In genomic region chr2:209526541-209526940, GRCh38 we compare ENCODE assay signal across 9 cellular contexts.
DNase-seq lines count a peak whose midpoint lies in the region; ATAC-seq and TF ChIP-seq lines count a peak whose summit lies in the region.
"Had no signal": no experiment of that assay in that cellular context is flagged by ENCODE, and none has a peak within 500 bp of the region (broad histone marks: within the 10 kb centered on the region; RNA-seq: fewer than 3 reads in every experiment).

No MANE protein-coding gene starts in this region.

- peak; percentile 45 for ATAC-seq in GM19452 (IDR thresholded peaks at IDR 0.05; ENCODE audit: unreplicated experiment)
- ATAC-seq: activated CD4-positive, CD25-positive, alpha-beta regulatory T cell treated with anti-CD3 and anti-CD28 coated beads, Interleukin-2, amount 50 U/mL, for 24 hours had no signal

- TF ChIP-seq CTCF in esophagus muscularis mucosa (IDR thresholded peaks at IDR 0.05) = no peak

- H3K9me3 ChIP-seq in esophagus muscularis mucosa (no peaks in the 10 kb centered on the region), skeletal muscle tissue (ENCODE audit: control insufficient read depth in 3 of 3, low read length in 3 of 3) (no peaks in the 10 kb centered on the region)

- intact Hi-C loops in esophagus muscularis mucosa (cut with DNase I) = no loop called here

- H3K36me3 ChIP-seq in esophagus muscularis mucosa (no peaks in the 10 kb centered on the region), skeletal muscle tissue (ENCODE audit: control insufficient read depth in 3 of 3, insufficient read depth in 3 of 3, low read length in 3 of 3) (no peaks in the 10 kb centered on the region)

- H3K27ac ChIP-seq in esophagus muscularis mucosa (replicated peaks in 1 of 4) (peak overlapping the region; percentile 22 to 40 (median 32)), skeletal muscle tissue (ENCODE audit: low read depth, low read length) (peak overlapping the region; percentile 17)

- H3K4me1 ChIP-seq in esophagus muscularis mucosa (peaks cover 0 to 10% (median 8%) of the 10 kb centered on the region in 4 donors), skeletal muscle tissue (ENCODE audit: control insufficient read depth in 3 of 3, insufficient read depth in 3 of 3, low read length in 3 of 3) (peaks cover 0 to 3% (median 0%) of the 10 kb centered on the region in 3 donors)

- 41% methylated on average over 2 of the region's 2 CpGs for WGBS in esophagus muscularis mucosa

- no peak for TF ChIP-seq POLR2A in esophagus muscularis mucosa (IDR thresholded peaks at IDR 0.05; ENCODE audit: low read depth)

- no peak for TF ChIP-seq EP300 in esophagus muscularis mucosa (IDR thresholded peaks at IDR 0.05)

- no peak overlapping the region for H3K9ac ChIP-seq in skeletal muscle tissue (ENCODE audit: low read depth in 1 of 3, low read length in 3 of 3)

- H3K27me3 ChIP-seq in esophagus muscularis mucosa = no peaks in the 10 kb centered on the region
- H3K27me3 ChIP-seq in skeletal muscle tissue (ENCODE audit: control insufficient read depth in 3 of 3, insufficient read depth in 3 of 3, low read length in 3 of 3) = no peaks in the 10 kb centered on the region

- peak; percentile 19 for DNase-seq in LHCN-M2 (ENCODE audit: low read depth)
- no peak for DNase-seq in esophagus muscularis mucosa (ENCODE audit: extremely low spot score)
- no peak for DNase-seq in NCI-H510A treated with DMSO at 0.1 percent for 48 hours (lab: John Stamatoyannopoulos, UW)
- DNase-seq in NCI-H2196 treated with DMSO at 0.1 percent for 48 hours (lab: John Stamatoyannopoulos, UW; ENCODE audit: unreplicated experiment) = no peak
- no peak for DNase-seq in stimulated activated naive CD4-positive, alpha-beta T cell (lab: John Stamatoyannopoulos, UW)
- DNase-seq in T-helper 1 cell = no peak

- H3K4me3 ChIP-seq in esophagus muscularis mucosa (peak overlapping the region in 3 of 4 donors; percentile 5 to 33 (median 8)), skeletal muscle tissue (ENCODE audit: low read length in 3 of 3) (peak overlapping the region in 1 of 3 donors; percentile 33)
